In the genomic region with DNA sequence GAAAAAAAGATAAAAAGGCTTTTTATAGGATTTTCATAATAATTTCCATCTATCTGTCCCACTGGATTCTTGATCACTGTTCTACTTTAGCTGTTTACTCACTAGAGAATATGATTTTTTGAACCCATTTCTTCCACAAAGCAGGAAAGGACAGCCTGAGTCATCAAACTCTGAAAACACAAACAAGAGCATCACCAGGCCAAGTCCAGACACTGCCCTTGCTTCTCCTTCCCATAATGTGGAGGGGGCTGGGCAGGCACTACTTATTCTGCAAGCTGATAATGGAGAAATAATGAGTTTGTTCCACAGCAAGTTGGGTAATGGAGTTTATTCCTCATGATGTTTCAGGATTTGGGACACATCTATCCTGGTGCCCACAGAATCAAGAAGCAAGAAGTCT, we compare ENCODE assay signal across 1 cellular context.
TF ChIP-seq lines count a peak whose summit lies in the region.

No MANE protein-coding gene starts in this region.

TF ChIP-seq in SK-N-SH, 30 proteins besides CTCF, POLR2A, EP300 and RAD21 (continued from another document):
- TF ChIP-seq FOXJ3 (CRISPR knock-in tag; IDR thresholded peaks at IDR 0.05): no peak
- TF ChIP-seq, protein P1, sequence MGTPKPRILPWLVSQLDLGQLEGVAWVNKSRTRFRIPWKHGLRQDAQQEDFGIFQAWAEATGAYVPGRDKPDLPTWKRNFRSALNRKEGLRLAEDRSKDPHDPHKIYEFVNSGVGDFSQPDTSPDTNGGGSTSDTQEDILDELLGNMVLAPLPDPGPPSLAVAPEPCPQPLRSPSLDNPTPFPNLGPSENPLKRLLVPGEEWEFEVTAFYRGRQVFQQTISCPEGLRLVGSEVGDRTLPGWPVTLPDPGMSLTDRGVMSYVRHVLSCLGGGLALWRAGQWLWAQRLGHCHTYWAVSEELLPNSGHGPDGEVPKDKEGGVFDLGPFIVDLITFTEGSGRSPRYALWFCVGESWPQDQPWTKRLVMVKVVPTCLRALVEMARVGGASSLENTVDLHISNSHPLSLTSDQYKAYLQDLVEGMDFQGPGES (IDR thresholded peaks at IDR 0.05; ENCODE audit: low read depth, low read length): no peak
- TF ChIP-seq, protein P2, sequence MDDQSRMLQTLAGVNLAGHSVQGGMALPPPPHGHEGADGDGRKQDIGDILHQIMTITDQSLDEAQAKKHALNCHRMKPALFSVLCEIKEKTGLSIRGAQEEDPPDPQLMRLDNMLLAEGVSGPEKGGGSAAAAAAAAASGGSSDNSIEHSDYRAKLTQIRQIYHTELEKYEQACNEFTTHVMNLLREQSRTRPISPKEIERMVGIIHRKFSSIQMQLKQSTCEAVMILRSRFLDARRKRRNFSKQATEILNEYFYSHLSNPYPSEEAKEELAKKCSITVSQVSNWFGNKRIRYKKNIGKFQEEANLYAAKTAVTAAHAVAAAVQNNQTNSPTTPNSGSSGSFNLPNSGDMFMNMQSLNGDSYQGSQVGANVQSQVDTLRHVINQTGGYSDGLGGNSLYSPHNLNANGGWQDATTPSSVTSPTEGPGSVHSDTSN (IDR thresholded peaks at IDR 0.05): no peak
- no peak for TF ChIP-seq USF1 (IDR thresholded peaks at IDR 0.05; ENCODE audit: borderline replicate concordance, low read depth)
- TF ChIP-seq NFIC (IDR thresholded peaks at IDR 0.05; ENCODE audit: borderline replicate concordance): no peak
- no peak for TF ChIP-seq TCF12 (IDR thresholded peaks at IDR 0.05)
- no peak for TF ChIP-seq RCOR1 (IDR thresholded peaks at IDR 0.05; ENCODE audit: low read length)
- TF ChIP-seq TAF1 (IDR thresholded peaks at IDR 0.05; ENCODE audit: borderline replicate concordance, low read depth, low read length): no peak
- TF ChIP-seq TEAD4 (IDR thresholded peaks at IDR 0.05; ENCODE audit: borderline replicate concordance, insufficient read depth): no peak
- TF ChIP-seq FOXM1 (IDR thresholded peaks at IDR 0.05; ENCODE audit: low read depth): no peak
- no peak for TF ChIP-seq CHD2 (IDR thresholded peaks at IDR 0.05; ENCODE audit: low read length, partially characterized antibody)
- TF ChIP-seq, protein P3, sequence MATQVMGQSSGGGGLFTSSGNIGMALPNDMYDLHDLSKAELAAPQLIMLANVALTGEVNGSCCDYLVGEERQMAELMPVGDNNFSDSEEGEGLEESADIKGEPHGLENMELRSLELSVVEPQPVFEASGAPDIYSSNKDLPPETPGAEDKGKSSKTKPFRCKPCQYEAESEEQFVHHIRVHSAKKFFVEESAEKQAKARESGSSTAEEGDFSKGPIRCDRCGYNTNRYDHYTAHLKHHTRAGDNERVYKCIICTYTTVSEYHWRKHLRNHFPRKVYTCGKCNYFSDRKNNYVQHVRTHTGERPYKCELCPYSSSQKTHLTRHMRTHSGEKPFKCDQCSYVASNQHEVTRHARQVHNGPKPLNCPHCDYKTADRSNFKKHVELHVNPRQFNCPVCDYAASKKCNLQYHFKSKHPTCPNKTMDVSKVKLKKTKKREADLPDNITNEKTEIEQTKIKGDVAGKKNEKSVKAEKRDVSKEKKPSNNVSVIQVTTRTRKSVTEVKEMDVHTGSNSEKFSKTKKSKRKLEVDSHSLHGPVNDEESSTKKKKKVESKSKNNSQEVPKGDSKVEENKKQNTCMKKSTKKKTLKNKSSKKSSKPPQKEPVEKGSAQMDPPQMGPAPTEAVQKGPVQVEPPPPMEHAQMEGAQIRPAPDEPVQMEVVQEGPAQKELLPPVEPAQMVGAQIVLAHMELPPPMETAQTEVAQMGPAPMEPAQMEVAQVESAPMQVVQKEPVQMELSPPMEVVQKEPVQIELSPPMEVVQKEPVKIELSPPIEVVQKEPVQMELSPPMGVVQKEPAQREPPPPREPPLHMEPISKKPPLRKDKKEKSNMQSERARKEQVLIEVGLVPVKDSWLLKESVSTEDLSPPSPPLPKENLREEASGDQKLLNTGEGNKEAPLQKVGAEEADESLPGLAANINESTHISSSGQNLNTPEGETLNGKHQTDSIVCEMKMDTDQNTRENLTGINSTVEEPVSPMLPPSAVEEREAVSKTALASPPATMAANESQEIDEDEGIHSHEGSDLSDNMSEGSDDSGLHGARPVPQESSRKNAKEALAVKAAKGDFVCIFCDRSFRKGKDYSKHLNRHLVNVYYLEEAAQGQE (IDR thresholded peaks at IDR 0.05; ENCODE audit: low read depth, low read length): no peak
- TF ChIP-seq RXRA (IDR thresholded peaks at IDR 0.05; ENCODE audit: borderline replicate concordance, low read depth): no peak
- no peak for TF ChIP-seq MXI1 (IDR thresholded peaks at IDR 0.05; ENCODE audit: low read depth, low read length)
- no peak for TF ChIP-seq GABPA (IDR thresholded peaks at IDR 0.05; ENCODE audit: low read depth)
